12 cellular contexts compared by ENCODE assay signal in genomic region chrX:9278475-9279270, GRCh38.
DNase-seq lines count a peak whose midpoint lies in the region; ATAC-seq, FAIRE-seq and TF ChIP-seq lines count a peak whose summit lies in the region.
"Had no signal": no experiment of that assay in that cellular context is flagged by ENCODE, and none has a peak within 500 bp of the region (broad histone marks: within the 10 kb centered on the region; RNA-seq: fewer than 3 reads in every experiment).

No MANE protein-coding gene starts in this region.

- H3K36me3 ChIP-seq in PC-9 (ENCODE audit: low read depth) = no peaks in the 10 kb centered on the region
- no peaks in the 10 kb centered on the region for H3K36me3 ChIP-seq in left lung

- H3K4me3 ChIP-seq in A549 (no peak overlapping the region), PC-9 (no peak overlapping the region), left lung (no peak overlapping the region)
- H3K4me3 ChIP-seq: testis had no signal

- no peaks in the 10 kb centered on the region for H3K9me3 ChIP-seq in A549
- H3K9me3 ChIP-seq in PC-9 (ENCODE audit: insufficient read depth, low read depth) = no peaks in the 10 kb centered on the region
- H3K9me3 ChIP-seq in left lung = no peaks in the 10 kb centered on the region
- H3K9me3 ChIP-seq: testis had no signal

- H3K27me3 ChIP-seq in PC-9 (ENCODE audit: insufficient read depth, low read depth) = peaks cover 15% of the 10 kb centered on the region
- no peaks in the 10 kb centered on the region for H3K27me3 ChIP-seq in left lung
- H3K27me3 ChIP-seq: testis had no signal

- WGBS in A549 (ENCODE audit: missing lambda C conversion rate) = 70% methylated on average over 7 of the region's 7 CpGs

- no peak for TF ChIP-seq POLR2A in A549 (IDR thresholded peaks at IDR 0.05; ENCODE audit: low read length)

- no TSS peak for BruUV-seq in PC-9 (replicated peaks; lab: Mats Ljungman, UMichigan)

- CTCF ChIA-PET in A549 (lab: Yijun Ruan, JAX) (no interaction called here), PC-9 (lab: Charles Lee) (no interaction called here)

- intact Hi-C loops in PC-9 (cut with micrococcal nuclease; ENCODE audit: unreplicated experiment) (no loop called here), left lung (cut with DNase I) (no loop called here)

- FAIRE-seq in A549 (lab: Jason Lieb, UNC) = peak; percentile 96
- FAIRE-seq in D721Med (lab: Jason Lieb, UNC) = peak; percentile 94

- TF ChIP-seq CTCF in A549 (IDR thresholded peaks at IDR 0.05) (no peak), D721Med (IDR thresholded peaks at IDR 0.05; ENCODE audit: insufficient read depth, missing control alignments) (no peak), PC-9 (conservative IDR thresholded peaks at IDR 0.05) (no peak), left lung (IDR thresholded peaks at IDR 0.05) (no peak)

- no peaks in the 10 kb centered on the region for H3K9me2 ChIP-seq in PC-9 (ENCODE audit: insufficient read depth)

- H3K4me1 ChIP-seq in A549 (no peaks in the 10 kb centered on the region), PC-9 (replicated peaks; ENCODE audit: insufficient read depth) (no peaks in the 10 kb centered on the region), left lung (peaks cover 0 to 18% of the 10 kb centered on the region in 2 donors)
- H3K4me1 ChIP-seq: testis had no signal

- ATAC-seq in A549 (no peak), left lung (no peak), HG03442 (IDR thresholded peaks at IDR 0.05; ENCODE audit: unreplicated experiment) (no peak), HG02678 (IDR thresholded peaks at IDR 0.05; ENCODE audit: unreplicated experiment) (no peak)

- no peak for TF ChIP-seq RAD21 in A549 (conservative IDR thresholded peaks at IDR 0.05 in 1 of 2, IDR thresholded peaks at IDR 0.05 in 1 of 2)

- H4K20me1 ChIP-seq in PC-9 (ENCODE audit: insufficient read depth) = no peaks in the 10 kb centered on the region

- POLR2A ChIA-PET in A549 (lab: Yijun Ruan, JAX) (no interaction called here), PC-9 (lab: Charles Lee; ENCODE audit: unreplicated experiment) (no interaction called here)

- no peak for TF ChIP-seq EP300 in A549 (IDR thresholded peaks at IDR 0.05)

- H3K79me2 ChIP-seq in PC-9 (ENCODE audit: low read depth) = no peaks in the 10 kb centered on the region

- H3K4me2 ChIP-seq in A549 (no peak overlapping the region), PC-9 (peak overlapping the region; percentile 7; the same call in 1 of the 2 replicates)

- H3K27ac ChIP-seq in A549 = no peak overlapping the region
- no peak overlapping the region for H3K27ac ChIP-seq in PC-9
- H3K27ac ChIP-seq in left lung = peak overlapping the region; percentile 13 to 23

- no peaks in the 10 kb centered on the region for H3F3A ChIP-seq in PC-9 (ENCODE audit: insufficient read depth, low read depth)

- no peak overlapping the region for H2AFZ ChIP-seq in PC-9

- DNase-seq in A549 (ENCODE audit: low read depth in 1 of 2, low spot score in 1 of 2) (no peak), D721Med (ENCODE audit: insufficient read length, low spot score) (no peak), PC-9 (no peak), left lung (no peak), HK-2 (ENCODE audit: unreplicated experiment) (no peak), 8988T (no peak)
- DNase-seq: DMS153, NCI-H2081 treated with DMSO at 0.1 percent for 48 hours, SHP77 treated with DMSO at 0.1 percent for 48 hours, testis had no signal

TF ChIP-seq in A549, 52 proteins besides CTCF, POLR2A, EP300 and RAD21:
- TF ChIP-seq TP53 (CRISPR knock-in tag; IDR thresholded peaks at IDR 0.05) = no peak
TF ChIP-seq in A549: peak in this region for 0.

Comparison
In these comparisons a context has a peak if more than half of its experiments do, and no peak if none do; other contexts are left out.
1. H3K27ac ChIP-seq: peak in left lung (2 of 2); none in A549 (0 of 2) and PC-9 (single experiment).